ENCODE assay signal across 20 cellular contexts in genomic region chr4:99437686-99438577, GRCh38. TPM values are rescaled to one million over a fixed set of nuclear protein-coding genes. Genes with fewer than 3 reads are reported as not detected.
A peak's percentile ranks its signal among the peaks of the same experiment; 100 is the strongest.
DNase-seq lines count a peak whose midpoint lies in the region; ATAC-seq, FAIRE-seq and TF ChIP-seq lines count a peak whose summit lies in the region.
"Had no signal": no experiment of that assay in that cellular context is flagged by ENCODE, and none has a peak within 500 bp of the region (broad histone marks: within the 10 kb centered on the region; RNA-seq: fewer than 3 reads in every experiment).

No MANE protein-coding gene starts in this region.

- H3K9me2 ChIP-seq in GM23248 (ENCODE audit: insufficient read depth), result no peaks in the 10 kb centered on the region

- H3K4me1 ChIP-seq in GM23248 (ENCODE audit: insufficient read depth) (no peaks in the 10 kb centered on the region), pancreas (peaks cover 0 to 14% (median 5%) of the 10 kb centered on the region in 3 donors), small intestine (ENCODE audit: control insufficient read depth in 2 of 2, insufficient read depth in 1 of 2, low read depth in 1 of 2, low read length in 1 of 2) (no peaks in the 10 kb centered on the region)
- H3K4me1 ChIP-seq: heart left ventricle had no signal

- no peak for TF ChIP-seq POLR2A in GM12891 (IDR thresholded peaks at IDR 0.05; ENCODE audit: low read depth, low read length)

- ATAC-seq in pancreas (peak; percentile 62 to 85 (median 76)), HG03025 (IDR thresholded peaks at IDR 0.05; ENCODE audit: low FRiP score, unreplicated experiment) (no peak), HG03521 (IDR thresholded peaks at IDR 0.05; ENCODE audit: unreplicated experiment) (no peak)
- ATAC-seq: activated T-cell treated with anti-CD3 and anti-CD28 coated beads, Interleukin-2, amount 50 U/mL, for 4 hours; heart left ventricle had no signal

- H3K4me3 ChIP-seq in GM23248 (no peak overlapping the region), pancreas (no peak overlapping the region), small intestine (ENCODE audit: low read depth in 1 of 2, low read length in 2 of 2) (no peak overlapping the region)
- H3K4me3 ChIP-seq: heart left ventricle had no signal

- in situ Hi-C loops in GM23248 (cut with MboI), result no loop called here

- H3K4me2 ChIP-seq in GM23248 (ENCODE audit: unreplicated experiment), result no peak overlapping the region

- no peaks in the 10 kb centered on the region for H3F3A ChIP-seq in GM23248 (ENCODE audit: insufficient read depth)

- no peak overlapping the region for H3K27ac ChIP-seq in GM23248
- H3K27ac ChIP-seq in epithelial cell of prostate, result peak overlapping the region; percentile 73
- no peak overlapping the region for H3K27ac ChIP-seq in pancreas
- H3K27ac ChIP-seq in small intestine (ENCODE audit: low read depth in 1 of 2, low read length in 1 of 2), result no peak overlapping the region
- H3K27ac ChIP-seq: heart left ventricle, VCaP had no signal

- TF ChIP-seq CTCF in pancreas (IDR thresholded peaks at IDR 0.05), result no peak

- H3K9me3 ChIP-seq in GM23248 (ENCODE audit: low read depth) (no peaks in the 10 kb centered on the region), pancreas (no peaks in the 10 kb centered on the region), small intestine (ENCODE audit: control insufficient read depth, low read depth) (no peaks in the 10 kb centered on the region)
- H3K9me3 ChIP-seq: heart left ventricle had no signal

- no peaks in the 10 kb centered on the region for H4K20me1 ChIP-seq in GM23248 (ENCODE audit: insufficient read depth)

- H3K36me3 ChIP-seq in GM23248 (ENCODE audit: low read depth), result no peaks in the 10 kb centered on the region
- no peaks in the 10 kb centered on the region for H3K36me3 ChIP-seq in pancreas
- no peaks in the 10 kb centered on the region for H3K36me3 ChIP-seq in small intestine (ENCODE audit: control insufficient read depth in 2 of 2, insufficient read depth in 2 of 2, low read length in 2 of 2)
- H3K36me3 ChIP-seq: heart left ventricle had no signal

- H3K9ac ChIP-seq in GM23248, result no peak overlapping the region

- FAIRE-seq in pancreas (lab: Jason Lieb, UNC), result no peak
- no peak for FAIRE-seq in GM12891 (lab: Jason Lieb, UNC)
- FAIRE-seq in small intestine (lab: Jason Lieb, UNC), result no peak
- FAIRE-seq: HepG2 had no signal

- DNase-seq in GM23248, result peak; percentile 16
- DNase-seq in NCI-H2227 treated with DMSO at 0.1 percent for 48 hours (lab: John Stamatoyannopoulos, UW), result peak; percentile 22
- DNase-seq in epithelial cell of prostate (ENCODE audit: low read depth, low spot score), result peak; percentile 44
- DNase-seq in pancreas, result peak in 2 of 6 donors; percentile 11 to 18
- DNase-seq in GM12891 (ENCODE audit: insufficient read length, low spot score), result no peak
- no peak for DNase-seq in small intestine
- DNase-seq: activated CD4-positive, alpha-beta memory T cell treated with anti-CD3 and anti-CD28 coated beads for 36 hours; activated T-cell treated with anti-CD3 and anti-CD28 coated beads, Interleukin-2, amount 50 U/mL, for 4 hours; CD8-positive, alpha-beta memory T cell; dermis blood vessel endothelial cell; erythroblast; heart left ventricle; midbrain; NCI-H2081 treated with DMSO at 0.1 percent for 48 hours; retina; T-helper 1 cell had no signal

- no peaks in the 10 kb centered on the region for H3K27me3 ChIP-seq in GM23248 (replicated peaks; ENCODE audit: insufficient read depth)
- no peaks in the 10 kb centered on the region for H3K27me3 ChIP-seq in pancreas
- no peaks in the 10 kb centered on the region for H3K27me3 ChIP-seq in small intestine (ENCODE audit: control insufficient read depth in 2 of 2, insufficient read depth in 2 of 2, low read length in 2 of 2)
- H3K27me3 ChIP-seq: heart left ventricle had no signal

- H2AFZ ChIP-seq in GM23248, result no peak overlapping the region

- H3K79me2 ChIP-seq in GM23248 (ENCODE audit: insufficient read depth), result no peaks in the 10 kb centered on the region

- intact Hi-C loops in pancreas (cut with DNase I), result no loop called here

- 23 to 26% methylated on average over 8 of the region's 8 CpGs for WGBS in GM23248 (ENCODE audit: low coverage in 1 of 2, low lambda C conversion rate in 2 of 2, missing lambda C conversion rate in 2 of 2), 2 experiments
- 67 to 68% methylated on average over 8 of the region's 8 CpGs for WGBS in pancreas, 2 donors
- 74 to 88% (median 83%) methylated on average over 8 of the region's 8 CpGs for WGBS in small intestine, 3 donors

TF ChIP-seq in GM12891, 5 proteins besides CTCF, POLR2A, EP300 and RAD21:
- TF ChIP-seq TAF1 (IDR thresholded peaks at IDR 0.05; ENCODE audit: low read depth, low read length) (no peak), POU2F2 (IDR thresholded peaks at IDR 0.05; ENCODE audit: low read depth, low read length) (no peak), SPI1 (IDR thresholded peaks at IDR 0.05; ENCODE audit: low read depth, low read length) (no peak), PAX5 (IDR thresholded peaks at IDR 0.05; ENCODE audit: insufficient read depth, low read length, severe bottlenecking) (no peak), POLR2AphosphoS5 (IDR thresholded peaks at IDR 0.05; ENCODE audit: low read depth, low read length) (no peak)

RNA-seq across cellular contexts. Expression of gene ADH7, which starts 2.8 kb away (rescaled TPM):
- total RNA-seq in GM23248 (2014; rRNA removed; shearing (Covaris generic)), result not detected in 2 replicates
- polyA plus RNA-seq in GM23248 (2016; fragmentation: Nextera tagmentation; extraction: Ambion mirVana) (not detected in 2 replicates), pancreas (under 1 TPM in 1 of 2 donors, not detected in 1; 0.07 TPM), small intestine (under 1 TPM in 1 of 3 donors, not detected in 2; 0.03 TPM)
- not detected for total RNA-seq in pancreas
- polyA plus RNA-seq in GM12891 (2012; ENCODE audit: low read depth, missing spikeins), result not detected
- total RNA-seq: activated CD4-positive, alpha-beta memory T cell treated with anti-CD3 and anti-CD28 coated beads for 36 hours; activated T-cell treated with anti-CD3 and anti-CD28 coated beads, Interleukin-2, amount 50 U/mL, for 4 hours; CD8-positive, alpha-beta memory T cell; dermis blood vessel endothelial cell; heart left ventricle; HepG2 had no signal
- polyA plus RNA-seq: CD8-positive, alpha-beta memory T cell; heart left ventricle; HepG2 had no signal

Comparison
In these comparisons a context has a peak if more than half of its experiments do, and no peak if none do; other contexts are left out.
1. DNase-seq: peak in GM23248 (single experiment), NCI-H2227 treated with DMSO at 0.1 percent for 48 hours (single experiment) and epithelial cell of prostate (single experiment); none in GM12891 (single experiment) and small intestine (single experiment).
2. ATAC-seq: peak in pancreas (4 of 4); none in HG03025 (single experiment) and HG03521 (single experiment).